Comparison of ENCODE assay signal across 1 cellular context in genomic region chr7:154699421-154699820, GRCh38.
TF ChIP-seq lines count a peak whose summit lies in the region.

No MANE protein-coding gene starts in this region.

TF ChIP-seq in K562, 482 proteins besides CTCF, POLR2A, EP300 and RAD21 (continued from another document):
- TF ChIP-seq ZBTB11 (CRISPR knock-in tag; IDR thresholded peaks at IDR 0.05) (no peak), KLF16 (IDR thresholded peaks at IDR 0.05) (no peak), ZNF274 (IDR thresholded peaks at IDR 0.05; ENCODE audit: borderline replicate concordance, low read depth, low read length) (no peak), EGR1 (conservative IDR thresholded peaks at IDR 0.05) (peak; percentile 76), C11orf30 (IDR thresholded peaks at IDR 0.05; ENCODE audit: low read depth) (no peak), ZBTB43 (CRISPR knock-in tag; IDR thresholded peaks at IDR 0.05) (no peak), NCOR1 (IDR thresholded peaks at IDR 0.05) (no peak), THRAP3 (IDR thresholded peaks at IDR 0.05; ENCODE audit: borderline replicate concordance) (no peak), E2F5 (CRISPR knock-in tag; IDR thresholded peaks at IDR 0.05) (no peak), CBFA2T2 (conservative IDR thresholded peaks at IDR 0.05) (peak; percentile 49)
